ENCODE assay signal across 5 cellular contexts in genomic region chr9:101724271-101724670, GRCh38. TPM values are rescaled to one million over a fixed set of nuclear protein-coding genes. Genes with fewer than 3 reads are reported as not detected.
"Had no signal": no experiment of that assay in that cellular context is flagged by ENCODE, and none has a peak within 500 bp of the region (broad histone marks: within the 10 kb centered on the region; RNA-seq: fewer than 3 reads in every experiment).

No MANE protein-coding gene starts in this region.

RNA-seq across cellular contexts. Expression of gene GRIN3A, which starts 14.2 kb away (rescaled TPM):
- total RNA-seq: HepG2, HT-29, IMR-90, K562 had no signal
- polyA plus RNA-seq: HepG2, IgD-negative memory B cell, IMR-90 had no signal
